ENCODE assay signal across 29 cellular contexts in the genomic region with DNA sequence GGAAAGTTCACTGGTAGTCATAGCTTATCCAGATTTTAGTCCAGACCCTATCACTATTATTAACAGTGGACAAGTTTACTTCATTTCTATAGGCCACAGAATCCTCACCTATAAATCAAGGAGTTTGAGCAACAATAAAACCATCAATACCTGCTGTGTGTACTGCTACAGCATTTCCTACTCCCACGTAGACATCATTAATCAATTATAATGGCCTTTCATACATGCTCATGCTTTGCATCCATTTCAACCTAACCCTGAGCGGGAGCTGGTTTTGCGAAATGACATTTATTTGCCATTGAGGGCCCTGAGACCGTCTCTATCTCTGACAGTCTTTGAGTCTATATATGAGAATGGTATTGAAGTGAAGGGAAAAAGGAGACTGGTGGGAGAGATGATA.
"Had no signal": no experiment of that assay in that cellular context is flagged by ENCODE, and none has a peak within 500 bp of the region (broad histone marks: within the 10 kb centered on the region; RNA-seq: fewer than 3 reads in every experiment).

No MANE protein-coding gene starts in this region.

- H3K4me3 ChIP-seq: adrenal gland, body of pancreas, esophagus muscularis mucosa, gastrocnemius medialis, heart right ventricle, hepatocyte had no signal

- H3K27me3 ChIP-seq: adrenal gland, body of pancreas, esophagus muscularis mucosa, gastrocnemius medialis, heart right ventricle, hepatocyte had no signal

- H3K27ac ChIP-seq: adrenal gland, body of pancreas, esophagus muscularis mucosa, foreskin keratinocyte, gastrocnemius medialis, heart right ventricle, hepatocyte had no signal

- H3K9me3 ChIP-seq: adrenal gland, body of pancreas, esophagus muscularis mucosa, gastrocnemius medialis, heart right ventricle had no signal

- ATAC-seq: activated CD4-positive, alpha-beta T cell treated with anti-CD3 and anti-CD28 coated beads for 36 hours; activated CD8-positive, alpha-beta memory T cell treated with anti-CD3 and anti-CD28 coated beads, Interleukin-2, amount 10 ng/mL, durations not matched to agents 7 days and 5 days; activated CD8-positive, alpha-beta T cell treated with anti-CD3 and anti-CD28 coated beads, Interleukin-2, amount 10 ng/mL, durations not matched to agents 7 days and 5 days; activated naive CD8-positive, alpha-beta T cell treated with anti-CD3 and anti-CD28 coated beads, Interleukin-2, amount 50 U/mL, for 24 hours; body of pancreas; effector memory CD8-positive, alpha-beta T cell; foreskin keratinocyte; gastrocnemius medialis; heart right ventricle had no signal

- H3K4me1 ChIP-seq: adrenal gland, body of pancreas, esophagus muscularis mucosa, foreskin keratinocyte, gastrocnemius medialis, heart right ventricle had no signal

- H3K36me3 ChIP-seq: adrenal gland, esophagus muscularis mucosa, gastrocnemius medialis, heart right ventricle had no signal

- DNase-seq: activated CD4-positive, alpha-beta memory T cell treated with anti-CD3 and anti-CD28 coated beads for 36 hours; activated CD4-positive, alpha-beta T cell treated with anti-CD3 and anti-CD28 coated beads for 36 hours; activated CD4-positive, alpha-beta T cell treated with anti-CD3 and anti-CD28 coated beads, Interleukin-2, amount 10 ng/mL, durations not matched to agents 24 days and 14 days; activated CD4-positive, CD25-positive, alpha-beta regulatory T cell; activated CD4-positive, CD25-positive, alpha-beta regulatory T cell treated with anti-CD3 and anti-CD28 coated beads, Interleukin-2, amount 50 U/mL, for 72 hours; activated CD8-positive, alpha-beta memory T cell treated with anti-CD3 and anti-CD28 coated beads, Interleukin-2, amount 10 ng/mL, durations not matched to agents 7 days and 5 days; activated CD8-positive, alpha-beta memory T cell treated with anti-CD3 and anti-CD28 coated beads, Interleukin-2, amount 50 U/mL, for 4 hours; activated CD8-positive, alpha-beta T cell treated with anti-CD3 and anti-CD28 coated beads, Interleukin-2, amount 10 ng/mL, durations not matched to agents 7 days and 5 days; activated effector memory CD4-positive, alpha-beta T cell treated with anti-CD3 and anti-CD28 coated beads, Interleukin-2, amount 50 U/mL, for 16 hours; activated naive CD4-positive, alpha-beta T cell treated with anti-CD3 and anti-CD28 coated beads for 36 hours; activated naive CD8-positive, alpha-beta T cell treated with anti-CD3 and anti-CD28 coated beads for 36 hours; activated naive CD8-positive, alpha-beta T cell treated with anti-CD3 and anti-CD28 coated beads, Interleukin-2, amount 50 U/mL, for 24 hours; activated T-cell treated with anti-CD3 and anti-CD28 coated beads, Interleukin-2, amount 50 U/mL, for 1 hour; activated T-cell treated with anti-CD3 and anti-CD28 coated beads, Interleukin-2, amount 50 U/mL, for 48 hours; adrenal gland; amygdala; aorta; body of pancreas; cortex of kidney; dermis blood vessel endothelial cell; effector CD4-positive, alpha-beta T cell; effector memory CD8-positive, alpha-beta T cell; erythroblast; foreskin keratinocyte; gastrocnemius medialis; glutamatergic neuron; heart right ventricle had no signal
